15 cellular contexts compared by ENCODE assay signal in genomic region chr1:1353389-1354151, GRCh38. TPM values are rescaled to one million over a fixed set of nuclear protein-coding genes. Genes with fewer than 3 reads are reported as not detected.
A peak's percentile ranks its signal among the peaks of the same experiment; 100 is the strongest.
DNase-seq lines count a peak whose midpoint lies in the region; ATAC-seq and TF ChIP-seq lines count a peak whose summit lies in the region.
"Had no signal": no experiment of that assay in that cellular context is flagged by ENCODE, and none has a peak within 500 bp of the region (broad histone marks: within the 10 kb centered on the region; RNA-seq: fewer than 3 reads in every experiment).

No MANE protein-coding gene starts in this region.

- peaks cover 0 to 19% (median 0%) of the 10 kb centered on the region in 9 donors for H3K36me3 ChIP-seq in heart right ventricle
- peaks cover 9 to 27% (median 24%) of the 10 kb centered on the region in 3 donors for H3K36me3 ChIP-seq in tibial artery

- H3K27me3 ChIP-seq in heart right ventricle (peaks cover 0 to 65% (median 53%) of the 10 kb centered on the region in 7 donors), tibial artery (no peaks in the 10 kb centered on the region)

- H3K4me3 ChIP-seq in heart right ventricle (no peak overlapping the region), iPS-18c (ENCODE audit: insufficient read depth, low read depth, low read length) (peak overlapping the region; percentile 40; the same call in 1 of the 2 replicates), tibial artery (no peak overlapping the region)
- H3K4me3 ChIP-seq: SK-N-MC had no signal

- TF ChIP-seq CTCF in heart right ventricle (IDR thresholded peaks at IDR 0.05) (no peak), tibial artery (IDR thresholded peaks at IDR 0.05) (no peak)

- no peak for ATAC-seq in Right ventricle myocardium inferior
- no peak for ATAC-seq in heart right ventricle

- WGBS in heart right ventricle, 2 donors, result 38 to 41% methylated on average over 28 of the region's 28 CpGs

- intact Hi-C loops in Right ventricle myocardium inferior (cut with DNase I), result no loop called here
- intact Hi-C loops in heart right ventricle (cut with DNase I), result no loop called here
- intact Hi-C loops in tibial artery (cut with DNase I; ENCODE audit: low total_unique reads), result no loop called here

- DNase-seq in Right ventricle myocardium inferior (ENCODE audit: missing footprints) (peak; percentile 60), heart right ventricle (no peak), NCI-H69 (lab: John Stamatoyannopoulos, UW) (peak; percentile 24), tibial artery (no peak), GM03348 (ENCODE audit: low spot score) (no peak), GM19240 (ENCODE audit: insufficient read length, low spot score) (no peak), NCI-H2029 (lab: John Stamatoyannopoulos, UW) (no peak)
- DNase-seq: activated CD4-positive, alpha-beta T cell treated with anti-CD3 and anti-CD28 coated beads, Interleukin-2, amount 10 ng/mL, durations not matched to agents 24 days and 14 days; activated naive CD4-positive, alpha-beta T cell treated with anti-CD3 and anti-CD28 coated beads, Interleukin-2, amount 50 U/mL, for 16 hours; cortex of kidney; NCI-H2107; stimulated activated CD8-positive, alpha-beta memory T cell treated with anti-CD3 and anti-CD28 coated beads, Interleukin-4, amount 100 ng/mL, for 48 hours had no signal

- H3K9me3 ChIP-seq in heart right ventricle (no peaks in the 10 kb centered on the region), iPS-18c (ENCODE audit: control insufficient read depth, insufficient read depth, low read length) (peaks cover 3% of the 10 kb centered on the region), tibial artery (no peaks in the 10 kb centered on the region)

- H3K27ac ChIP-seq in heart right ventricle (peak overlapping the region in 4 of 10 donors; percentile 19 to 75 (median 24)), tibial artery (peak overlapping the region; percentile 19 to 39)
- H3K27ac ChIP-seq: SK-N-MC had no signal

- H3K4me1 ChIP-seq in heart right ventricle (peaks cover 14 to 57% (median 40%) of the 10 kb centered on the region in 9 donors), tibial artery (peaks cover 0 to 73% (median 60%) of the 10 kb centered on the region in 4 donors)

RNA-seq across cellular contexts. Expression of gene DVL1, which starts 4.4 kb away (rescaled TPM):
- 119 TPM for total RNA-seq in Right ventricle myocardium inferior
- 100 to 1,000 TPM in 3 of 10 donors, 10 to 100 TPM in 7; 64.7 to 153 (median 78.0) TPM for total RNA-seq in heart right ventricle
- 100 to 1,000 TPM in 1 of 2 donors, 10 to 100 TPM in 1; 75.4 to 153 TPM for polyA plus RNA-seq in heart right ventricle

RNA-seq across cellular contexts. Expression of gene MXRA8, which starts 4.8 kb away (rescaled TPM):
- 21.8 TPM for total RNA-seq in Right ventricle myocardium inferior
- 10 to 100 TPM in 9 of 10 donors, 1 to 10 TPM in 1; 7.2 to 23.3 (median 14.6) TPM for total RNA-seq in heart right ventricle
- polyA plus RNA-seq in heart right ventricle, result 10 to 100 TPM; 28.7 to 35.6 TPM
- polyA plus RNA-seq: CD14-positive monocyte had no signal

RNA-seq across cellular contexts. Expression of gene AURKAIP1, which starts 21.4 kb away (rescaled TPM):
- total RNA-seq in Right ventricle myocardium inferior, result 265 TPM
- total RNA-seq in heart right ventricle, result 100 to 1,000 TPM; 176 to 251 (median 193) TPM
- polyA plus RNA-seq in heart right ventricle, result 100 to 1,000 TPM; 376 to 528 TPM

RNA-seq across cellular contexts. Expression of gene TAS1R3, which starts 22.5 kb away (rescaled TPM):
- total RNA-seq in Right ventricle myocardium inferior (0.51 TPM), heart right ventricle (under 1 TPM; 0.16 to 0.87 (median 0.35) TPM)
- 1 to 10 TPM in 1 of 2 donors, under 1 TPM in 1; 0.39 to 3.1 TPM for polyA plus RNA-seq in heart right ventricle
- polyA plus RNA-seq: CD14-positive monocyte had no signal

RNA-seq across cellular contexts. Expression of gene CPTP, which starts 29.0 kb away (rescaled TPM):
- total RNA-seq in Right ventricle myocardium inferior (119 TPM), heart right ventricle (100 to 1,000 TPM in 1 of 10 donors, 10 to 100 TPM in 9; 49.4 to 126 (median 65.4) TPM)
- polyA plus RNA-seq in heart right ventricle, result 100 to 1,000 TPM in 1 of 2 donors, 10 to 100 TPM in 1; 55.3 to 222 TPM

Comparison
In these comparisons a context has a peak if more than half of its experiments do, and no peak if none do; other contexts are left out.
1. DNase-seq: peak in Right ventricle myocardium inferior (single experiment) and NCI-H69 (single experiment); none in heart right ventricle (0 of 2), tibial artery (0 of 2), GM03348 (single experiment), GM19240 (single experiment) and NCI-H2029 (single experiment).